Comparison of ENCODE assay signal across 1 cellular context in genomic region chr2:169799555-169799954, GRCh38.
TF ChIP-seq lines count a peak whose summit lies in the region.

No MANE protein-coding gene starts in this region.

TF ChIP-seq in IMR-90, 13 proteins besides CTCF, POLR2A, EP300 and RAD21 (continued from another document):
- TF ChIP-seq CEBPB (IDR thresholded peaks at IDR 0.05; ENCODE audit: low read depth, low read length), result no peak
- TF ChIP-seq FOS (IDR thresholded peaks at IDR 0.05; ENCODE audit: low read depth, low read length), result no peak
- TF ChIP-seq MAFK (IDR thresholded peaks at IDR 0.05; ENCODE audit: low read depth, low read length), result no peak
- TF ChIP-seq USF2 (IDR thresholded peaks at IDR 0.05; ENCODE audit: low read depth, low read length), result no peak
- TF ChIP-seq NFE2L2 (IDR thresholded peaks at IDR 0.05; ENCODE audit: low read depth, low read length), result no peak
- TF ChIP-seq MXI1 (IDR thresholded peaks at IDR 0.05; ENCODE audit: borderline replicate concordance, low read depth, low read length), result no peak
- no peak for TF ChIP-seq SMC3 (IDR thresholded peaks at IDR 0.05; ENCODE audit: low read depth, low read length)
- TF ChIP-seq, protein P1, sequence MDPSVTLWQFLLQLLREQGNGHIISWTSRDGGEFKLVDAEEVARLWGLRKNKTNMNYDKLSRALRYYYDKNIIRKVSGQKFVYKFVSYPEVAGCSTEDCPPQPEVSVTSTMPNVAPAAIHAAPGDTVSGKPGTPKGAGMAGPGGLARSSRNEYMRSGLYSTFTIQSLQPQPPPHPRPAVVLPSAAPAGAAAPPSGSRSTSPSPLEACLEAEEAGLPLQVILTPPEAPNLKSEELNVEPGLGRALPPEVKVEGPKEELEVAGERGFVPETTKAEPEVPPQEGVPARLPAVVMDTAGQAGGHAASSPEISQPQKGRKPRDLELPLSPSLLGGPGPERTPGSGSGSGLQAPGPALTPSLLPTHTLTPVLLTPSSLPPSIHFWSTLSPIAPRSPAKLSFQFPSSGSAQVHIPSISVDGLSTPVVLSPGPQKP (IDR thresholded peaks at IDR 0.05; ENCODE audit: borderline replicate concordance, low read depth, low read length), result no peak
